1 cellular context compared by ENCODE assay signal in the genomic region with DNA sequence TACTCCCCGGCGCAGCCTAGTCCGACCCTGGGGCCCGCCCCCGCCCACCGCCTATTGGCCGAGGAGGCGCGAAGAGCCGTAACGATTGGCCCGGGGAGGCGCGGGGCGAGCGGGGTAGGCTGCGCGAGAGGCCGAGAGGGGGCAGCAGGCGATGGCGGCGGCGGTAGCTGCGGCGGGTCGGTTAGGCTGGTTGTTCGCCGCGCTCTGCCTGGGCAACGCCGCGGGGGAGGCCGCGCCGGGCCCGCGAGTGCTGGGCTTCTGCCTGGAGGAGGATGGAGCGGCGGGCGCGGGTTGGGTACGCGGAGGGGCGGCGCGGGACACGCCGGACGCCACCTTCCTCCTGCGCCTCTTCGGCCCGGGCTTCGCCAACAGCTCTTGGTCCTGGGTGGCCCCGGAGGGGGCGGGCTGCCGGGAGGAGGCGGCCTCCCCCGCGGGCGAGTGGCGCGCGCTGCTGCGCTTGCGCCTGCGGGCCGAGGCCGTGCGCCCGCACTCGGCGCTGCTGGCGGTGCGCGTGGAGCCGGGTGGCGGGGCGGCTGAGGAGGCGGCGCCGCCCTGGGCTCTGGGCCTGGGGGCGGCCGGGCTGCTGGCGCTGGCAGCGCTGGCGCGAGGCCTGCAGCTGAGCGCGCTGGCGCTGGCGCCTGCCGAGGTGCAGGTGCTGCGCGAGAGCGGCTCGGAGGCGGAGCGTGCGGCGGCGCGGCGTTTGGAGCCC.
TF ChIP-seq lines count a peak whose summit lies in the region.

Gene CNNM3, plus strand, starts transcription at position 142 of the 709 bp plus-strand sequence. Its CDS starts 10 bp downstream, at position 152.

TF ChIP-seq in K562, 482 proteins besides CTCF, POLR2A, EP300 and RAD21 (continued from another document and continues in another):
- TF ChIP-seq, protein P1, sequence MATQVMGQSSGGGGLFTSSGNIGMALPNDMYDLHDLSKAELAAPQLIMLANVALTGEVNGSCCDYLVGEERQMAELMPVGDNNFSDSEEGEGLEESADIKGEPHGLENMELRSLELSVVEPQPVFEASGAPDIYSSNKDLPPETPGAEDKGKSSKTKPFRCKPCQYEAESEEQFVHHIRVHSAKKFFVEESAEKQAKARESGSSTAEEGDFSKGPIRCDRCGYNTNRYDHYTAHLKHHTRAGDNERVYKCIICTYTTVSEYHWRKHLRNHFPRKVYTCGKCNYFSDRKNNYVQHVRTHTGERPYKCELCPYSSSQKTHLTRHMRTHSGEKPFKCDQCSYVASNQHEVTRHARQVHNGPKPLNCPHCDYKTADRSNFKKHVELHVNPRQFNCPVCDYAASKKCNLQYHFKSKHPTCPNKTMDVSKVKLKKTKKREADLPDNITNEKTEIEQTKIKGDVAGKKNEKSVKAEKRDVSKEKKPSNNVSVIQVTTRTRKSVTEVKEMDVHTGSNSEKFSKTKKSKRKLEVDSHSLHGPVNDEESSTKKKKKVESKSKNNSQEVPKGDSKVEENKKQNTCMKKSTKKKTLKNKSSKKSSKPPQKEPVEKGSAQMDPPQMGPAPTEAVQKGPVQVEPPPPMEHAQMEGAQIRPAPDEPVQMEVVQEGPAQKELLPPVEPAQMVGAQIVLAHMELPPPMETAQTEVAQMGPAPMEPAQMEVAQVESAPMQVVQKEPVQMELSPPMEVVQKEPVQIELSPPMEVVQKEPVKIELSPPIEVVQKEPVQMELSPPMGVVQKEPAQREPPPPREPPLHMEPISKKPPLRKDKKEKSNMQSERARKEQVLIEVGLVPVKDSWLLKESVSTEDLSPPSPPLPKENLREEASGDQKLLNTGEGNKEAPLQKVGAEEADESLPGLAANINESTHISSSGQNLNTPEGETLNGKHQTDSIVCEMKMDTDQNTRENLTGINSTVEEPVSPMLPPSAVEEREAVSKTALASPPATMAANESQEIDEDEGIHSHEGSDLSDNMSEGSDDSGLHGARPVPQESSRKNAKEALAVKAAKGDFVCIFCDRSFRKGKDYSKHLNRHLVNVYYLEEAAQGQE (CRISPR knock-in tag; IDR thresholded peaks at IDR 0.05; ENCODE audit: low read depth): peak; percentile 49; the same call in 1 of the 2 replicates
- TF ChIP-seq CBX1 (IDR thresholded peaks at IDR 0.05; ENCODE audit: low read depth): 0 out of 2 replicates have a peak, but pooled peaks have one; percentile 57
- 0 out of 2 replicates have a peak, but pooled peaks have one; percentile 60 for TF ChIP-seq FOXO4 (CRISPR knock-in tag; IDR thresholded peaks at IDR 0.05)
- TF ChIP-seq SMAD4 (CRISPR knock-in tag; conservative IDR thresholded peaks at IDR 0.05): peak; percentile 80
- TF ChIP-seq POLR2B (IDR thresholded peaks at IDR 0.05; ENCODE audit: low read depth, partially characterized antibody): peak; percentile 59
- TF ChIP-seq, protein P2, sequence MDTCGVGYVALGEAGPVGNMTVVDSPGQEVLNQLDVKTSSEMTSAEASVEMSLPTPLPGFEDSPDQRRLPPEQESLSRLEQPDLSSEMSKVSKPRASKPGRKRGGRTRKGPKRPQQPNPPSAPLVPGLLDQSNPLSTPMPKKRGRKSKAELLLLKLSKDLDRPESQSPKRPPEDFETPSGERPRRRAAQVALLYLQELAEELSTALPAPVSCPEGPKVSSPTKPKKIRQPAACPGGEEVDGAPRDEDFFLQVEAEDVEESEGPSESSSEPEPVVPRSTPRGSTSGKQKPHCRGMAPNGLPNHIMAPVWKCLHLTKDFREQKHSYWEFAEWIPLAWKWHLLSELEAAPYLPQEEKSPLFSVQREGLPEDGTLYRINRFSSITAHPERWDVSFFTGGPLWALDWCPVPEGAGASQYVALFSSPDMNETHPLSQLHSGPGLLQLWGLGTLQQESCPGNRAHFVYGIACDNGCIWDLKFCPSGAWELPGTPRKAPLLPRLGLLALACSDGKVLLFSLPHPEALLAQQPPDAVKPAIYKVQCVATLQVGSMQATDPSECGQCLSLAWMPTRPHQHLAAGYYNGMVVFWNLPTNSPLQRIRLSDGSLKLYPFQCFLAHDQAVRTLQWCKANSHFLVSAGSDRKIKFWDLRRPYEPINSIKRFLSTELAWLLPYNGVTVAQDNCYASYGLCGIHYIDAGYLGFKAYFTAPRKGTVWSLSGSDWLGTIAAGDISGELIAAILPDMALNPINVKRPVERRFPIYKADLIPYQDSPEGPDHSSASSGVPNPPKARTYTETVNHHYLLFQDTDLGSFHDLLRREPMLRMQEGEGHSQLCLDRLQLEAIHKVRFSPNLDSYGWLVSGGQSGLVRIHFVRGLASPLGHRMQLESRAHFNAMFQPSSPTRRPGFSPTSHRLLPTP (IDR thresholded peaks at IDR 0.05; ENCODE audit: borderline replicate concordance, extremely low read depth, insufficient read length): peak; percentile 71
- TF ChIP-seq GTF2F1 (IDR thresholded peaks at IDR 0.05; ENCODE audit: low read depth, low read length): no peak
- TF ChIP-seq, protein P3, sequence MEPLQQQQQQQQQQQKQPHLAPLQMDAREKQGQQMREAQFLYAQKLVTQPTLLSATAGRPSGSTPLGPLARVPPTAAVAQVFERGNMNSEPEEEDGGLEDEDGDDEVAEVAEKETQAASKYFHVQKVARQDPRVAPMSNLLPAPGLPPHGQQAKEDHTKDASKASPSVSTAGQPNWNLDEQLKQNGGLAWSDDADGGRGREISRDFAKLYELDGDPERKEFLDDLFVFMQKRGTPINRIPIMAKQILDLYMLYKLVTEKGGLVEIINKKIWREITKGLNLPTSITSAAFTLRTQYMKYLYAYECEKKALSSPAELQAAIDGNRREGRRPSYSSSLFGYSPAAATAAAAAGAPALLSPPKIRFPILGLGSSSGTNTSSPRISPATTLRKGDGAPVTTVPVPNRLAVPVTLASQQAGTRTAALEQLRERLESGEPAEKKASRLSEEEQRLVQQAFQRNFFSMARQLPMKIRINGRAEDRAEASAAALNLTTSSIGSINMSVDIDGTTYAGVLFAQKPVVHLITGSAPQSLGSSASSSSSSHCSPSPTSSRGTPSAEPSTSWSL (CRISPR knock-in tag; IDR thresholded peaks at IDR 0.05; ENCODE audit: borderline replicate concordance): peak; percentile 84; the same call in 1 of the 2 replicates
- TF ChIP-seq MEIS2 (IDR thresholded peaks at IDR 0.05; ENCODE audit: partially characterized antibody): peak; percentile 34
- TF ChIP-seq RBFOX2 (IDR thresholded peaks at IDR 0.05; ENCODE audit: low read depth, low read length): peak; percentile 83
- peak; percentile 66; the same call in 1 of the 2 replicates for TF ChIP-seq EGR1 (conservative IDR thresholded peaks at IDR 0.05)
- TF ChIP-seq, protein P4, sequence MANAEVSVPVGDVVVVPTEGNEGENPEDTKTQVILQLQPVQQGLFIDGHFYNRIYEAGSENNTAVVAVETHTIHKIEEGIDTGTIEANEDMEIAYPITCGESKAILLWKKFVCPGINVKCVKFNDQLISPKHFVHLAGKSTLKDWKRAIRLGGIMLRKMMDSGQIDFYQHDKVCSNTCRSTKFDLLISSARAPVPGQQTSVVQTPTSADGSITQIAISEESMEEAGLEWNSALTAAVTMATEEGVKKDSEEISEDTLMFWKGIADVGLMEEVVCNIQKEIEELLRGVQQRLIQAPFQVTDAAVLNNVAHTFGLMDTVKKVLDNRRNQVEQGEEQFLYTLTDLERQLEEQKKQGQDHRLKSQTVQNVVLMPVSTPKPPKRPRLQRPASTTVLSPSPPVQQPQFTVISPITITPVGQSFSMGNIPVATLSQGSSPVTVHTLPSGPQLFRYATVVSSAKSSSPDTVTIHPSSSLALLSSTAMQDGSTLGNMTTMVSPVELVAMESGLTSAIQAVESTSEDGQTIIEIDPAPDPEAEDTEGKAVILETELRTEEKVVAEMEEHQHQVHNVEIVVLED (CRISPR knock-in tag; IDR thresholded peaks at IDR 0.05): peak; percentile 34
- TF ChIP-seq E2F3 (CRISPR knock-in tag; IDR thresholded peaks at IDR 0.05): peak; percentile 76; the same call in 1 of the 2 replicates
- peak; percentile 15; the same call in 1 of the 2 replicates for TF ChIP-seq ZNF24 (IDR thresholded peaks at IDR 0.05)
- 0 out of 2 replicates have a peak, but pooled peaks have one; percentile 20 for TF ChIP-seq ZKSCAN8 (CRISPR knock-in tag; IDR thresholded peaks at IDR 0.05)
- TF ChIP-seq, protein P5, sequence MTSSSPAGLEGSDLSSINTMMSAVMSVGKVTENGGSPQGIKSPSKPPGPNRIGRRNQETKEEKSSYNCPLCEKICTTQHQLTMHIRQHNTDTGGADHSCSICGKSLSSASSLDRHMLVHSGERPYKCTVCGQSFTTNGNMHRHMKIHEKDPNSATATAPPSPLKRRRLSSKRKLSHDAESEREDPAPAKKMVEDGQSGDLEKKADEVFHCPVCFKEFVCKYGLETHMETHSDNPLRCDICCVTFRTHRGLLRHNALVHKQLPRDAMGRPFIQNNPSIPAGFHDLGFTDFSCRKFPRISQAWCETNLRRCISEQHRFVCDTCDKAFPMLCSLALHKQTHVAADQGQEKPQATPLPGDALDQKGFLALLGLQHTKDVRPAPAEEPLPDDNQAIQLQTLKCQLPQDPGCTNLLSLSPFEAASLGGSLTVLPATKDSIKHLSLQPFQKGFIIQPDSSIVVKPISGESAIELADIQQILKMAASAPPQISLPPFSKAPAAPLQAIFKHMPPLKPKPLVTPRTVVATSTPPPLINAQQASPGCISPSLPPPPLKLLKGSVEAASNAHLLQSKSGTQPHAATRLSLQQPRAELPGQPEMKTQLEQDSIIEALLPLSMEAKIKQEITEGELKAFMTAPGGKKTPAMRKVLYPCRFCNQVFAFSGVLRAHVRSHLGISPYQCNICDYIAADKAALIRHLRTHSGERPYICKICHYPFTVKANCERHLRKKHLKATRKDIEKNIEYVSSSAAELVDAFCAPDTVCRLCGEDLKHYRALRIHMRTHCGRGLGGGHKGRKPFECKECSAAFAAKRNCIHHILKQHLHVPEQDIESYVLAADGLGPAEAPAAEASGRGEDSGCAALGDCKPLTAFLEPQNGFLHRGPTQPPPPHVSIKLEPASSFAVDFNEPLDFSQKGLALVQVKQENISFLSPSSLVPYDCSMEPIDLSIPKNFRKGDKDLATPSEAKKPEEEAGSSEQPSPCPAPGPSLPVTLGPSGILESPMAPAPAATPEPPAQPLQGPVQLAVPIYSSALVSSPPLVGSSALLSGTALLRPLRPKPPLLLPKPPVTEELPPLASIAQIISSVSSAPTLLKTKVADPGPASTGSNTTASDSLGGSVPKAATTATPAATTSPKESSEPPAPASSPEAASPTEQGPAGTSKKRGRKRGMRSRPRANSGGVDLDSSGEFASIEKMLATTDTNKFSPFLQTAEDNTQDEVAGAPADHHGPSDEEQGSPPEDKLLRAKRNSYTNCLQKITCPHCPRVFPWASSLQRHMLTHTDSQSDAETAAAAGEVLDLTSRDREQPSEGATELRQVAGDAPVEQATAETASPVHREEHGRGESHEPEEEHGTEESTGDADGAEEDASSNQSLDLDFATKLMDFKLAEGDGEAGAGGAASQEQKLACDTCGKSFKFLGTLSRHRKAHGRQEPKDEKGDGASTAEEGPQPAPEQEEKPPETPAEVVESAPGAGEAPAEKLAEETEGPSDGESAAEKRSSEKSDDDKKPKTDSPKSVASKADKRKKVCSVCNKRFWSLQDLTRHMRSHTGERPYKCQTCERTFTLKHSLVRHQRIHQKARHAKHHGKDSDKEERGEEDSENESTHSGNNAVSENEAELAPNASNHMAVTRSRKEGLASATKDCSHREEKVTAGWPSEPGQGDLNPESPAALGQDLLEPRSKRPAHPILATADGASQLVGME (CRISPR knock-in tag; IDR thresholded peaks at IDR 0.05): peak; percentile 90
- TF ChIP-seq ATF7 (IDR thresholded peaks at IDR 0.05): peak; percentile 73; the same call in 1 of the 2 replicates
- TF ChIP-seq, protein P6, sequence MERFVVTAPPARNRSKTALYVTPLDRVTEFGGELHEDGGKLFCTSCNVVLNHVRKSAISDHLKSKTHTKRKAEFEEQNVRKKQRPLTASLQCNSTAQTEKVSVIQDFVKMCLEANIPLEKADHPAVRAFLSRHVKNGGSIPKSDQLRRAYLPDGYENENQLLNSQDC (CRISPR knock-in tag; IDR thresholded peaks at IDR 0.05): peak; percentile 78
- TF ChIP-seq, protein P7, sequence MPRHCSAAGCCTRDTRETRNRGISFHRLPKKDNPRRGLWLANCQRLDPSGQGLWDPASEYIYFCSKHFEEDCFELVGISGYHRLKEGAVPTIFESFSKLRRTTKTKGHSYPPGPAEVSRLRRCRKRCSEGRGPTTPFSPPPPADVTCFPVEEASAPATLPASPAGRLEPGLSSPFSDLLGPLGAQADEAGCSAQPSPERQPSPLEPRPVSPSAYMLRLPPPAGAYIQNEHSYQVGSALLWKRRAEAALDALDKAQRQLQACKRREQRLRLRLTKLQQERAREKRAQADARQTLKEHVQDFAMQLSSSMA (CRISPR knock-in tag; IDR thresholded peaks at IDR 0.05): 0 out of 2 replicates have a peak, but pooled peaks have one; percentile 17
- peak; percentile 75; the same call in 1 of the 2 replicates for TF ChIP-seq MTA3 (IDR thresholded peaks at IDR 0.05; ENCODE audit: borderline replicate concordance)
- TF ChIP-seq NCOA1 (IDR thresholded peaks at IDR 0.05; ENCODE audit: low read depth): no peak
- peak; percentile 93 for TF ChIP-seq POLR2G (IDR thresholded peaks at IDR 0.05; ENCODE audit: low read depth, low read length)
- 0 out of 2 replicates have a peak, but pooled peaks have one; percentile 76 for TF ChIP-seq RBM34 (IDR thresholded peaks at IDR 0.05; ENCODE audit: borderline replicate concordance, insufficient read depth, low read length)
- TF ChIP-seq ZFP36 (IDR thresholded peaks at IDR 0.05; ENCODE audit: low read depth, low read length, partially characterized antibody): peak; percentile 99
- peak; percentile 68 for TF ChIP-seq CHD2 (IDR thresholded peaks at IDR 0.05; ENCODE audit: low read depth, low read length)
- TF ChIP-seq ATF4 (CRISPR knock-in tag; IDR thresholded peaks at IDR 0.05): 0 out of 2 replicates have a peak, but pooled peaks have one; percentile 14
- peak in 1 of 2 experiments; percentile 78; a peak in 2 of 4 replicates for TF ChIP-seq FOXA3 (CRISPR knock-in tag; conservative IDR thresholded peaks at IDR 0.05 in 1 of 2, IDR thresholded peaks at IDR 0.05 in 1 of 2)
- peak; percentile 81 for TF ChIP-seq SP2 (IDR thresholded peaks at IDR 0.05; ENCODE audit: extremely low read depth, low read depth, low read length, poor library complexity, severe bottlenecking)
- peak; percentile 55; the same call in 1 of the 2 replicates for TF ChIP-seq KDM2B (CRISPR knock-in tag; IDR thresholded peaks at IDR 0.05)
- TF ChIP-seq FIP1L1 (IDR thresholded peaks at IDR 0.05; ENCODE audit: low read depth, low read length, poor library complexity, severe bottlenecking): peak; percentile 76
